1 cellular context compared by ENCODE assay signal in genomic region chr6:134065706-134066105, GRCh38.
TF ChIP-seq lines count a peak whose summit lies in the region.

No MANE protein-coding gene starts in this region.

TF ChIP-seq in K562, 482 proteins besides CTCF, POLR2A, EP300 and RAD21 (continued from another document):
- TF ChIP-seq USF2 (CRISPR knock-in tag; IDR thresholded peaks at IDR 0.05) (no peak), HDAC2 (IDR thresholded peaks at IDR 0.05) (no peak), ZBTB8A (IDR thresholded peaks at IDR 0.05; ENCODE audit: partially characterized antibody) (no peak), ZNF318 (IDR thresholded peaks at IDR 0.05; ENCODE audit: borderline replicate concordance in 1 of 2, low read depth in 1 of 2) (no peak), CREB1 (IDR thresholded peaks at IDR 0.05) (peak; percentile 54), CREB1 (CRISPR knock-in tag; IDR thresholded peaks at IDR 0.05) (no peak), KDM4B (IDR thresholded peaks at IDR 0.05; ENCODE audit: borderline replicate concordance in 2 of 2, low read depth in 1 of 2) (no peak), ZNF277 (CRISPR knock-in tag; IDR thresholded peaks at IDR 0.05; ENCODE audit: borderline replicate concordance) (no peak), SIN3A (IDR thresholded peaks at IDR 0.05; ENCODE audit: borderline replicate concordance in 2 of 2, control insufficient read depth in 1 of 2, low read depth in 2 of 2, low read length in 2 of 2) (no peak), ZFP91 (CRISPR knock-in tag; IDR thresholded peaks at IDR 0.05) (no peak), ATF1 (CRISPR knock-in tag; IDR thresholded peaks at IDR 0.05) (no peak), ATF1 (tag; IDR thresholded peaks at IDR 0.05) (peak; percentile 34; the same call in 1 of the 2 replicates), ZNF12 (CRISPR knock-in tag; IDR thresholded peaks at IDR 0.05) (no peak), XRCC4 (IDR thresholded peaks at IDR 0.05; ENCODE audit: extremely low read depth, insufficient read depth, insufficient read length) (no peak), NFIX (CRISPR knock-in tag; IDR thresholded peaks at IDR 0.05; ENCODE audit: low read depth) (no peak), TAL1 (IDR thresholded peaks at IDR 0.05) (no peak), SMC3 (conservative IDR thresholded peaks at IDR 0.05; ENCODE audit: insufficient read depth, low read depth, low read length) (0 out of 2 replicates have a peak, but pooled peaks have one; percentile 7), CREM (IDR thresholded peaks at IDR 0.05; ENCODE audit: low read depth) (peak; percentile 45; the same call in 1 of the 2 replicates), ZKSCAN3 (CRISPR knock-in tag; IDR thresholded peaks at IDR 0.05) (no peak), CC2D1A (IDR thresholded peaks at IDR 0.05) (no peak), RBM34 (IDR thresholded peaks at IDR 0.05; ENCODE audit: borderline replicate concordance, insufficient read depth, low read length) (no peak), PCBP2 (IDR thresholded peaks at IDR 0.05; ENCODE audit: low read depth, low read length, poor library complexity, severe bottlenecking) (no peak), ZNF175 (CRISPR knock-in tag; IDR thresholded peaks at IDR 0.05; ENCODE audit: low read depth) (no peak), TOE1 (IDR thresholded peaks at IDR 0.05; ENCODE audit: borderline replicate concordance) (no peak), TOE1 (CRISPR knock-in tag; IDR thresholded peaks at IDR 0.05; ENCODE audit: borderline replicate concordance, low read depth) (no peak), RFX5 (IDR thresholded peaks at IDR 0.05; ENCODE audit: low read depth, low read length) (no peak), ID3 (CRISPR knock-in tag; IDR thresholded peaks at IDR 0.05) (no peak), ID3 (tag; IDR thresholded peaks at IDR 0.05) (no peak)
